In the genomic region with DNA sequence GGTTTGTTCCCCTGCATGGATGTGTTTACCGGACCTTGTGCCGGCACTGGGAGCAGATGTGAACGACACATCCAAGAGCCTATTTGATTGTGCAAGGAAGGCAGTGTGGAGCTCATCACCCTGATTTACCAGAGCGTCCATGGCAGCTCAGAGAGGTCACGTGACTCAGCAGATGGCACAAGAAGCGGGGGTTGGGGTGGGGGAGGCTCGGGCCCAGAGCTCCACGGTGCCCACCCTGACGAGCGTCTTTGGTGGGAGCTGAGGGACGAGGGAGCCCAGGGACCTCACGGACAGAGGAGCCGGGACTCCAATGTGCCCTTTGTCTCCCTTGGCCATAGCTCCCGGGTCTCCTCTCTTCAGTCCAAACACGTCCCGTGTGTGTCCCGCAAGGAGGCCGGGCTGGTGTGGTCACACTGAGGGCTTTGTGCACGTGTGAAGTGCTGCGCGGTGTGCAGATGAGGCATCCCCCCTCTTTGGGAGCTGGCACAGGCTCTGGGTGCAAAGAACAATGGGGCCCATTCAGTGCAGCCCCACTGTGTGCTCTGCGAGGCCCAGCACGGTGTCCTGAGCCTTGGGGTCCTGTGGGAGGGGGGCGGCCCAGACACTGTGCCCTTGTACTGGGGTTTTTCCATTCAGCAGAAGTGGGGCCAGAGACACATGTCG, we compare ENCODE assay signal across 34 cellular contexts. TPM values are rescaled to one million over a fixed set of nuclear protein-coding genes. Genes with fewer than 3 reads are reported as not detected.
A peak's percentile ranks its signal among the peaks of the same experiment; 100 is the strongest.
DNase-seq lines count a peak whose midpoint lies in the region; ATAC-seq and TF ChIP-seq lines count a peak whose summit lies in the region.
"Had no signal": no experiment of that assay in that cellular context is flagged by ENCODE, and none has a peak within 500 bp of the region (broad histone marks: within the 10 kb centered on the region; RNA-seq: fewer than 3 reads in every experiment).

No MANE protein-coding gene starts in this region.

- no peaks in the 10 kb centered on the region for H3K36me3 Mint-ChIP-seq in nephron progenitor cell (ENCODE audit: low read depth)
- no peaks in the 10 kb centered on the region for H3K36me3 Mint-ChIP-seq in natural killer cell
- H3K36me3 Mint-ChIP-seq: activated naive CD4-positive, alpha-beta T cell treated with anti-CD3 and anti-CD28 coated beads, Interleukin-2, amount 10 ng/mL, durations not matched to agents 7 days and 5 days; CD4-positive, CD25-positive, alpha-beta regulatory T cell; natural killer cell treated with Interleukin-12 subunit alpha and Interleukin-12 subunit beta and Interleukin-15 and Interleukin-18, amount 100 ng/mL, for 72 hours had no signal

- H3K27me3 Mint-ChIP-seq in nephron progenitor cell (ENCODE audit: low read depth, poor library complexity): peaks cover 6% of the 10 kb centered on the region
- peaks cover 0 to 3% of the 10 kb centered on the region in 2 donors for H3K27me3 Mint-ChIP-seq in natural killer cell (ENCODE audit: low read depth in 2 of 2)
- H3K27me3 Mint-ChIP-seq: activated CD4-positive, alpha-beta T cell treated with anti-CD3 and anti-CD28 coated beads for 36 hours; activated naive CD4-positive, alpha-beta T cell treated with anti-CD3 and anti-CD28 coated beads, Interleukin-2, amount 10 ng/mL, durations not matched to agents 7 days and 5 days; CD4-positive, CD25-positive, alpha-beta regulatory T cell; natural killer cell treated with Interleukin-12 subunit alpha and Interleukin-12 subunit beta and Interleukin-15 and Interleukin-18, amount 100 ng/mL, for 72 hours had no signal

- intact Hi-C loops in right cardiac atrium (cut with DNase I) (no loop called here), Right ventricle myocardium superior (cut with DNase I) (loop anchor here (2.0 kb wide), 1 partner anchor 80 kb away; no protein-coding TSS in a partner anchor), natural killer cell (cut with micrococcal nuclease) (no loop called here)

- no peak for ATAC-seq in right cardiac atrium
- no peak for ATAC-seq in Right ventricle myocardium superior (ENCODE audit: poor library complexity)
- ATAC-seq in natural killer cell: no peak
- ATAC-seq: activated CD4-positive, alpha-beta T cell treated with anti-CD3 and anti-CD28 coated beads for 36 hours; activated CD8-positive, alpha-beta T cell treated with anti-CD3 and anti-CD28 coated beads for 36 hours; natural killer cell treated with Interleukin-12 subunit alpha and Interleukin-12 subunit beta and Interleukin-15 and Interleukin-18, amount 100 ng/mL, for 72 hours; Panc1; sciatic nerve had no signal

- no peak overlapping the region for H3K4me3 Mint-ChIP-seq in nephron progenitor cell
- no peak overlapping the region for H3K4me3 Mint-ChIP-seq in natural killer cell
- H3K4me3 Mint-ChIP-seq: activated CD4-positive, alpha-beta T cell treated with anti-CD3 and anti-CD28 coated beads for 36 hours; activated CD8-positive, alpha-beta T cell treated with anti-CD3 and anti-CD28 coated beads for 36 hours; activated naive CD4-positive, alpha-beta T cell treated with anti-CD3 and anti-CD28 coated beads, Interleukin-2, amount 10 ng/mL, durations not matched to agents 7 days and 5 days; CD4-positive, CD25-positive, alpha-beta regulatory T cell; natural killer cell treated with Interleukin-12 subunit alpha and Interleukin-12 subunit beta and Interleukin-15 and Interleukin-18, amount 100 ng/mL, for 72 hours; stimulated activated naive CD8-positive, alpha-beta T cell treated with anti-CD3 and anti-CD28 coated beads, Interleukin-15, Interleukin-2, amounts not matched to agents 100 ng/mL and 50 ng/mL, for 24 hours had no signal

- 83% methylated on average over 25 of the region's 25 CpGs for WGBS in right cardiac atrium

- H3K9me3 ChIP-seq in right cardiac atrium (ENCODE audit: control insufficient read depth, low read length): no peaks in the 10 kb centered on the region
- H3K9me3 ChIP-seq: breast epithelium, colonic mucosa, pancreas, thyroid gland, uterus had no signal

- no peak overlapping the region for H3K4me3 ChIP-seq in right cardiac atrium (ENCODE audit: low read length)
- H3K4me3 ChIP-seq: breast epithelium, colonic mucosa, pancreas, thyroid gland, uterus had no signal

- TF ChIP-seq CTCF in nephron progenitor cell (IDR thresholded peaks at IDR 0.05) (no peak), natural killer cell (IDR thresholded peaks at IDR 0.05) (no peak)

- H3K4me1 Mint-ChIP-seq in nephron progenitor cell (peaks cover 55% of the 10 kb centered on the region), natural killer cell (no peaks in the 10 kb centered on the region)
- H3K4me1 Mint-ChIP-seq: activated CD4-positive, alpha-beta T cell treated with anti-CD3 and anti-CD28 coated beads for 36 hours; activated naive CD4-positive, alpha-beta T cell treated with anti-CD3 and anti-CD28 coated beads, Interleukin-2, amount 10 ng/mL, durations not matched to agents 7 days and 5 days; CD4-positive, CD25-positive, alpha-beta regulatory T cell had no signal

- no peaks in the 10 kb centered on the region for H3K4me1 ChIP-seq in right cardiac atrium (ENCODE audit: control insufficient read depth, insufficient read depth, low read length)
- H3K4me1 ChIP-seq: colonic mucosa, pancreas, uterus had no signal

- H3K27ac Mint-ChIP-seq in nephron progenitor cell (no peak overlapping the region), natural killer cell (no peak overlapping the region)
- H3K27ac Mint-ChIP-seq: activated CD4-positive, alpha-beta T cell treated with anti-CD3 and anti-CD28 coated beads for 36 hours; activated CD8-positive, alpha-beta T cell treated with anti-CD3 and anti-CD28 coated beads for 36 hours; activated naive CD4-positive, alpha-beta T cell treated with anti-CD3 and anti-CD28 coated beads, Interleukin-2, amount 10 ng/mL, durations not matched to agents 7 days and 5 days; CD4-positive, CD25-positive, alpha-beta regulatory T cell; natural killer cell treated with Interleukin-12 subunit alpha and Interleukin-12 subunit beta and Interleukin-15 and Interleukin-18, amount 100 ng/mL, for 72 hours; stimulated activated naive CD8-positive, alpha-beta T cell treated with anti-CD3 and anti-CD28 coated beads, Interleukin-15, Interleukin-2, amounts not matched to agents 100 ng/mL and 50 ng/mL, for 24 hours had no signal

- DNase-seq in right cardiac atrium: peak in 2 of 3 donors; percentile 16 to 26
- DNase-seq in Right ventricle myocardium superior: no peak
- peak; percentile 95 for DNase-seq in globus pallidus (ENCODE audit: low spot score)
- DNase-seq in middle frontal gyrus (ENCODE audit: extremely low spot score, low spot score): peak; percentile 73
- peak; percentile 93 for DNase-seq in superior temporal gyrus (ENCODE audit: extremely low spot score)
- no peak for DNase-seq in nephron progenitor cell
- DNase-seq in natural killer cell: no peak
- DNase-seq in NCI-H146 treated with DMSO at 0.1 percent for 48 hours (lab: John Stamatoyannopoulos, UW; ENCODE audit: unreplicated experiment): no peak
- DNase-seq: 8988T; activated CD4-positive, alpha-beta T cell treated with anti-CD3 and anti-CD28 coated beads for 36 hours; activated CD8-positive, alpha-beta T cell treated with anti-CD3 and anti-CD28 coated beads for 36 hours; activated naive CD4-positive, alpha-beta T cell treated with anti-CD3 and anti-CD28 coated beads, Interleukin-2, amount 10 ng/mL, durations not matched to agents 7 days and 5 days; amniotic stem cell; CD4-positive, CD25-positive, alpha-beta regulatory T cell; colonic mucosa; effector CD8-positive, alpha-beta T cell; GDM1; GOT3; KG1; MM.1S; NCI-H2029 treated with DMSO at 0.1 percent for 48 hours; NCI-H2227 treated with DMSO at 0.1 percent for 48 hours; SIG-M5; stimulated activated CD8-positive, alpha-beta memory T cell treated with anti-CD3 and anti-CD28 coated beads, Interleukin-4, amount 100 ng/mL, for 48 hours; SW 1271; uterus had no signal

- H3K27ac ChIP-seq in right cardiac atrium (ENCODE audit: low read length): no peak overlapping the region
- H3K27ac ChIP-seq: breast epithelium, colonic mucosa, pancreas, thyroid gland, uterus had no signal

- peaks cover 3% of the 10 kb centered on the region for H3K9me3 Mint-ChIP-seq in nephron progenitor cell
- H3K9me3 Mint-ChIP-seq in natural killer cell: no peaks in the 10 kb centered on the region
- H3K9me3 Mint-ChIP-seq: activated CD8-positive, alpha-beta T cell treated with anti-CD3 and anti-CD28 coated beads for 36 hours; activated naive CD4-positive, alpha-beta T cell treated with anti-CD3 and anti-CD28 coated beads, Interleukin-2, amount 10 ng/mL, durations not matched to agents 7 days and 5 days; natural killer cell treated with Interleukin-12 subunit alpha and Interleukin-12 subunit beta and Interleukin-15 and Interleukin-18, amount 100 ng/mL, for 72 hours; stimulated activated naive CD8-positive, alpha-beta T cell treated with anti-CD3 and anti-CD28 coated beads, Interleukin-15, Interleukin-2, amounts not matched to agents 100 ng/mL and 50 ng/mL, for 24 hours had no signal

- H3K27me3 ChIP-seq in right cardiac atrium (ENCODE audit: control insufficient read depth, insufficient read depth): no peaks in the 10 kb centered on the region
- H3K27me3 ChIP-seq: breast epithelium, colonic mucosa, pancreas, thyroid gland, uterus had no signal

RNA-seq across cellular contexts. Expression of gene KCNIP3, which starts 15.5 kb away (rescaled TPM):
- total RNA-seq in right cardiac atrium (1 to 10 TPM; 1.9 to 5.9 (median 2.9) TPM), Right ventricle myocardium superior (8.4 TPM), natural killer cell (1 to 10 TPM in 1 of 3 donors, under 1 TPM in 1, not detected in 1; 0.52 to 1.4 TPM)
- polyA plus RNA-seq in right cardiac atrium: 3.9 TPM
- total RNA-seq: activated CD4-positive, alpha-beta T cell treated with anti-CD3 and anti-CD28 coated beads for 36 hours; activated CD8-positive, alpha-beta T cell treated with anti-CD3 and anti-CD28 coated beads for 36 hours; CD4-positive, CD25-positive, alpha-beta regulatory T cell; mononuclear cell; natural killer cell treated with Interleukin-12 subunit alpha and Interleukin-12 subunit beta and Interleukin-15 and Interleukin-18, amount 100 ng/mL, for 72 hours had no signal
- polyA plus RNA-seq: CD4-positive, CD25-positive, alpha-beta regulatory T cell had no signal

RNA-seq across cellular contexts. Expression of gene PROM2, which starts 38.4 kb away (rescaled TPM):
- 1 to 10 TPM in 3 of 4 donors, under 1 TPM in 1; 0.66 to 1.6 (median 1.3) TPM for total RNA-seq in right cardiac atrium
- 0.79 TPM for polyA plus RNA-seq in right cardiac atrium
- 0.54 TPM for total RNA-seq in Right ventricle myocardium superior
- total RNA-seq in natural killer cell: 1 to 10 TPM in 1 of 3 donors, under 1 TPM in 2; 0.64 to 1.1 (median 0.70) TPM
- polyA plus RNA-seq: CD4-positive, CD25-positive, alpha-beta regulatory T cell had no signal

Comparison
In these comparisons a context has a peak if more than half of its experiments do, and no peak if none do; other contexts are left out.
1. DNase-seq: peak in right cardiac atrium (2 of 3), globus pallidus (single experiment), middle frontal gyrus (single experiment) and superior temporal gyrus (single experiment); none in Right ventricle myocardium superior (single experiment), nephron progenitor cell (single experiment), natural killer cell (single experiment) and NCI-H146 treated with DMSO at 0.1 percent for 48 hours (single experiment).